In genomic region chr2:130824492-130825061, GRCh38 we compare ENCODE assay signal across 8 cellular contexts. TPM values are rescaled to one million over a fixed set of nuclear protein-coding genes. Genes with fewer than 3 reads are reported as not detected.
DNase-seq lines count a peak whose midpoint lies in the region; ATAC-seq, FAIRE-seq and TF ChIP-seq lines count a peak whose summit lies in the region.

No MANE protein-coding gene starts in this region.

- FAIRE-seq in GM19239 (lab: Jason Lieb, UNC) = peak; percentile 68

- POLR2A ChIA-PET in RWPE1 (lab: Yijun Ruan, JAX; ENCODE audit: low non-redundant PET) = no interaction called here

- intact Hi-C loops in activated naive CD4-positive, alpha-beta T cell treated with anti-CD3 and anti-CD28 coated beads for 36 hours (cut with micrococcal nuclease) = loop anchor here (1.0 to 2.0 kb wide), 8 partner anchors 12 to 668 kb away; partner anchors contain the start of genes ARHGEF4, FAM168B and MZT2A

- H3K27ac ChIP-seq in RWPE1 = peak overlapping the region; percentile 90

- peak; percentile 93 for ATAC-seq in HG03342 (IDR thresholded peaks at IDR 0.05; ENCODE audit: unreplicated experiment)

- H3K9me3 Mint-ChIP-seq in activated naive CD4-positive, alpha-beta T cell treated with anti-CD3 and anti-CD28 coated beads for 36 hours = no peaks in the 10 kb centered on the region

- peaks cover 19% of the 10 kb centered on the region for H3K4me1 Mint-ChIP-seq in activated naive CD4-positive, alpha-beta T cell treated with anti-CD3 and anti-CD28 coated beads for 36 hours (ENCODE audit: low read depth)

- TF ChIP-seq CTCF in RWPE1 (conservative IDR thresholded peaks at IDR 0.05; ENCODE audit: low read depth) = no peak

- peak overlapping the region; percentile 86 for H3K27ac Mint-ChIP-seq in activated naive CD4-positive, alpha-beta T cell treated with anti-CD3 and anti-CD28 coated beads for 36 hours

- CTCF ChIA-PET in RWPE1 (lab: Yijun Ruan, JAX) = interaction anchor here (0.6 kb wide), 1 partner anchor 49 kb away, joined by 5 read pairs; no protein-coding TSS in a partner anchor
- CTCF ChIA-PET in activated naive CD4-positive, alpha-beta T cell treated with anti-CD3 and anti-CD28 coated beads for 36 hours (lab: Charles Lee) = interaction anchor here (0.6 to 1.5 kb wide), 5 partner anchors 12 to 49 kb away, joined by 3 to 11 read pairs (median 3); partner anchors contain the start of gene ARHGEF4

- no peak overlapping the region for H3K4me3 Mint-ChIP-seq in activated naive CD4-positive, alpha-beta T cell treated with anti-CD3 and anti-CD28 coated beads for 36 hours

- H3K27me3 Mint-ChIP-seq in activated naive CD4-positive, alpha-beta T cell treated with anti-CD3 and anti-CD28 coated beads for 36 hours (ENCODE audit: low read depth) = peaks cover 4% of the 10 kb centered on the region

- H3K36me3 Mint-ChIP-seq in activated naive CD4-positive, alpha-beta T cell treated with anti-CD3 and anti-CD28 coated beads for 36 hours (ENCODE audit: low read depth) = no peaks in the 10 kb centered on the region

- DNase-seq in AG08395 (ENCODE audit: low spot score) (peak; percentile 56), GM19239 (ENCODE audit: insufficient read length, low spot score) (peak; percentile 53), RWPE1 (ENCODE audit: low spot score) (peak; percentile 95), islet precursor cell (peak; percentile 83), D341Med (ENCODE audit: low spot score) (no peak)
- DNase-seq in activated naive CD4-positive, alpha-beta T cell treated with anti-CD3 and anti-CD28 coated beads for 36 hours = peak; percentile 84
- DNase-seq in stimulated activated CD8-positive, alpha-beta memory T cell treated with anti-CD3 and anti-CD28 coated beads, Interleukin-2, amount 100 ng/mL, for 1 hour (ENCODE audit: low read depth in 2 of 2) = peak; percentile 25 to 42

RNA-seq across cellular contexts. Expression of gene ARHGEF4, which starts 12.1 kb away (rescaled TPM):
- 1 to 10 TPM; 2.6 to 3.3 TPM for total RNA-seq in activated naive CD4-positive, alpha-beta T cell treated with anti-CD3 and anti-CD28 coated beads for 36 hours
